Comparison of ENCODE assay signal across 8 cellular contexts in the genomic region with DNA sequence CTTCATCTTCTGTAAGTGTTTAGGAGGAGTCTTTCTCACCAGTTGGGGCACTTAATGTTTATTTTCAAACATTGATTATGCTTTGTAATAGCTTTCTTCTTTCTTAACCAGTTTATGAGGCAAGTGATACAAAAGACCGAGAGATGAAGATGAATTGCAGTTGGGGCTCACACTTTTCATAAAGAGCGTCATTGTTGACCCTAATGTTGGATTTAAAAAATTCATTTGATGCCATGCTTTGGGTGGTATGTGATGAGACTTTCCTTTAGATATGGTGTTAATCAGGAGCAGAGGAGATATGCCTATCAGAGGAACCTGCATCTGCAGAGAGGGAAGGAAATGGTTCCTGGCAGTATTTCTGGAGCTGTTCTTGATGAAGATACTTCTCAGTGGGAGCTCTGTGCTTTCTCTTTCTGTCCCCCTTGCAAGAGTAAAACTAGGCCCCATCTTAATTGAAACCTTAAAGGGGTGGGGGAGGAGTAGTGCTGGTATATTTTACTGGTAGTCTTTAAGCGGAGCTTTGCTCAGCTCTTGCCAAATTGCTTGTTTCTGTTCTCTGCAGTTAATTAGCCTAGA. TPM values are rescaled to one million over a fixed set of nuclear protein-coding genes. Genes with fewer than 3 reads are reported as not detected.
DNase-seq lines count a peak whose midpoint lies in the region; ATAC-seq and TF ChIP-seq lines count a peak whose summit lies in the region.

No MANE protein-coding gene starts in this region.

- no peak overlapping the region for H3K9ac ChIP-seq in HCT116 (ENCODE audit: low read length)

- H3K27me3 Mint-ChIP-seq in activated CD8-positive, alpha-beta T cell treated with anti-CD3 and anti-CD28 coated beads for 36 hours = no peaks in the 10 kb centered on the region

- no peak overlapping the region for H3K4me3 Mint-ChIP-seq in activated CD8-positive, alpha-beta T cell treated with anti-CD3 and anti-CD28 coated beads for 36 hours

- DNase-seq in HCT116 (ENCODE audit: low read depth, low spot score) = no peak
- no peak for DNase-seq in activated CD8-positive, alpha-beta T cell treated with anti-CD3 and anti-CD28 coated beads for 36 hours
- DNase-seq in stimulated activated naive CD8-positive, alpha-beta T cell treated with anti-CD3 and anti-CD28 coated beads, Interleukin-15, Interleukin-2, amounts not matched to agents 100 U/mL and 50 U/mL, for 24 hours = no peak
- DNase-seq in NCI-H526 treated with DMSO at 0.1 percent for 48 hours (lab: John Stamatoyannopoulos, UW) = no peak
- no peak for DNase-seq in activated T-cell treated with anti-CD3 and anti-CD28 coated beads, Interleukin-2, amount 50 U/mL, for 48 hours

- no TSS peak for BruUV-seq in HCT116 (replicated peaks; lab: Mats Ljungman, UMichigan)

- H3K27me3 ChIP-seq in HCT116 (ENCODE audit: insufficient read depth, low read length) = no peaks in the 10 kb centered on the region
- H3K27me3 ChIP-seq in neuron (ENCODE audit: insufficient read depth, low read length) = no peaks in the 10 kb centered on the region

- peaks cover 3% of the 10 kb centered on the region; the same call in 1 of the 2 replicates for H4K20me1 ChIP-seq in HCT116 (ENCODE audit: insufficient read depth)

- H3K4me2 ChIP-seq in HCT116 (ENCODE audit: low read length) = peak overlapping the region; percentile 90; the same call in 1 of the 2 replicates

- no peak overlapping the region for H3K27ac ChIP-seq in HCT116 (ENCODE audit: low read depth, low read length)

- TF ChIP-seq POLR2A in HCT116 (IDR thresholded peaks at IDR 0.05; ENCODE audit: borderline replicate concordance, extremely low read depth, insufficient read depth, insufficient read length) = no peak

- no peak overlapping the region for H2AFZ ChIP-seq in HCT116 (ENCODE audit: low read depth, low read length, poor library complexity, severe bottlenecking)
- no peak overlapping the region for H2AFZ ChIP-seq in neuron (ENCODE audit: low read depth, low read length)

- peaks cover 62% of the 10 kb centered on the region for H3K79me2 ChIP-seq in HCT116 (ENCODE audit: insufficient read depth, low read length)

- H3K36me3 ChIP-seq in HCT116 (ENCODE audit: control insufficient read depth in 1 of 2, insufficient read depth in 2 of 2, low read length in 2 of 2) (no peaks in the 10 kb centered on the region), neuron (ENCODE audit: insufficient read depth, low read length) (no peaks in the 10 kb centered on the region)

- intact Hi-C loops in HCT116 (cut with micrococcal nuclease) = no loop called here
- intact Hi-C loops in activated CD8-positive, alpha-beta T cell treated with anti-CD3 and anti-CD28 coated beads for 36 hours (cut with micrococcal nuclease) = loop anchor here (2.0 to 5.0 kb wide), 2 partner anchors 39 to 73 kb away; no protein-coding TSS in a partner anchor

- CTCF ChIA-PET in HCT116 (lab: Charles Lee) = no interaction called here
- CTCF ChIA-PET in activated CD8-positive, alpha-beta T cell treated with anti-CD3 and anti-CD28 coated beads for 36 hours (lab: Charles Lee) = interaction anchor here (0.7 to 6.5 kb wide), 18 partner anchors 9 to 302 kb away, joined by 3 to 39 read pairs (median 4); a partner anchor contains a TSS

- H3K36me3 Mint-ChIP-seq in activated CD8-positive, alpha-beta T cell treated with anti-CD3 and anti-CD28 coated beads for 36 hours (ENCODE audit: low read depth) = peaks cover 8% of the 10 kb centered on the region

- POLR2A ChIA-PET in HCT116 (lab: Charles Lee) = no interaction called here
- POLR2A ChIA-PET in activated CD8-positive, alpha-beta T cell treated with anti-CD3 and anti-CD28 coated beads for 36 hours (lab: Charles Lee) = interaction anchor here (0.6 to 3.8 kb wide), 12 partner anchors 11 to 75 kb away, joined by 3 to 17 read pairs (median 4); no protein-coding TSS in a partner anchor

- ATAC-seq in HCT116 (no peak), GM21447 (IDR thresholded peaks at IDR 0.05; ENCODE audit: unreplicated experiment) (no peak)
- peak; percentile 19 for ATAC-seq in activated CD8-positive, alpha-beta T cell treated with anti-CD3 and anti-CD28 coated beads for 36 hours
- no peak for ATAC-seq in stimulated activated naive CD8-positive, alpha-beta T cell treated with anti-CD3 and anti-CD28 coated beads, Interleukin-15, Interleukin-2, amounts not matched to agents 100 U/mL and 50 U/mL, for 24 hours

- H3K27ac Mint-ChIP-seq in activated CD8-positive, alpha-beta T cell treated with anti-CD3 and anti-CD28 coated beads for 36 hours = no peak overlapping the region

- peak overlapping the region; percentile 80 for H3K4me3 ChIP-seq in GM08714 (ENCODE audit: low read length)
- no peak overlapping the region for H3K4me3 ChIP-seq in HCT116 (replicated peaks in 1 of 2; ENCODE audit: low read depth in 1 of 2, low read length in 2 of 2)
- peak overlapping the region; percentile 89 for H3K4me3 ChIP-seq in neuron (ENCODE audit: low read length)

- no peaks in the 10 kb centered on the region for H3K9me3 Mint-ChIP-seq in activated CD8-positive, alpha-beta T cell treated with anti-CD3 and anti-CD28 coated beads for 36 hours

- H3K9me3 ChIP-seq in HCT116 (ENCODE audit: control insufficient read depth in 1 of 2, insufficient read depth in 1 of 2, low read depth in 1 of 2, low read length in 2 of 2) (no peaks in the 10 kb centered on the region), neuron (ENCODE audit: low read length) (no peaks in the 10 kb centered on the region)

- no peaks in the 10 kb centered on the region for H3K9me2 ChIP-seq in HCT116 (ENCODE audit: insufficient read depth)

- RAD21 ChIA-PET in HCT116 (lab: Charles Lee; ENCODE audit: low non-redundant PET in 1 of 2, low total read pairs in 2 of 2, uncharacterized antibody in 2 of 2, unreplicated experiment in 2 of 2) = no interaction called here

- H3K4me1 Mint-ChIP-seq in activated CD8-positive, alpha-beta T cell treated with anti-CD3 and anti-CD28 coated beads for 36 hours (ENCODE audit: low read depth) = peaks cover 29% of the 10 kb centered on the region

- no peak for TF ChIP-seq RAD21 in HCT116 (IDR thresholded peaks at IDR 0.05; ENCODE audit: low read depth)

- H3K4me1 ChIP-seq in HCT116 (ENCODE audit: control insufficient read depth in 1 of 2, insufficient read depth in 2 of 2, low read length in 2 of 2) = peaks cover 7 to 27% of the 10 kb centered on the region in 2 experiments
- peaks cover 23% of the 10 kb centered on the region for H3K4me1 ChIP-seq in neuron (ENCODE audit: insufficient read depth, low read length)

- TF ChIP-seq CTCF in HCT116 (IDR thresholded peaks at IDR 0.05 in 2 of 3, conservative IDR thresholded peaks at IDR 0.05 in 1 of 3; ENCODE audit: borderline replicate concordance in 1 of 3, insufficient read depth in 1 of 3, low read depth in 2 of 3, low read length in 2 of 3) = no peak
- TF ChIP-seq CTCF in activated CD8-positive, alpha-beta T cell treated with anti-CD3 and anti-CD28 coated beads for 36 hours (IDR thresholded peaks at IDR 0.05) = no peak

TF ChIP-seq in HCT116, 20 proteins besides CTCF, POLR2A, EP300 and RAD21:
- TF ChIP-seq ZNF274 (IDR thresholded peaks at IDR 0.05; ENCODE audit: low read depth, low read length) (no peak), EZH2phosphoT487 (IDR thresholded peaks at IDR 0.05; ENCODE audit: borderline replicate concordance) (no peak)

RNA-seq across cellular contexts. Expression of a gene that starts 2.3 kb away (rescaled TPM):
- 53.5 TPM for total RNA-seq in HCT116 (2021; ENCODE audit: unreplicated experiment)
- polyA plus RNA-seq in HCT116 (2012) = 19.1 and 23.2 TPM in 2 replicates
- total RNA-seq in activated CD8-positive, alpha-beta T cell treated with anti-CD3 and anti-CD28 coated beads for 36 hours = 10 to 100 TPM; 58.2 to 59.7 TPM

Comparison
In these comparisons a context has a peak if more than half of its experiments do, and no peak if none do; other contexts are left out.
1. H3K4me3 ChIP-seq: peak in GM08714 (single experiment) and neuron (single experiment); none in HCT116 (0 of 2).